ENCODE assay signal across 17 cellular contexts in genomic region chr7:88089484-88090050, GRCh38.
DNase-seq lines count a peak whose midpoint lies in the region; ATAC-seq and TF ChIP-seq lines count a peak whose summit lies in the region.
"Had no signal": no experiment of that assay in that cellular context is flagged by ENCODE, and none has a peak within 500 bp of the region (broad histone marks: within the 10 kb centered on the region; RNA-seq: fewer than 3 reads in every experiment).

No MANE protein-coding gene starts in this region.

- peak overlapping the region in 1 of 5 donors; percentile 32 for H3K9ac ChIP-seq in subcutaneous abdominal adipose tissue (ENCODE audit: low read length in 5 of 5)

- no peaks in the 10 kb centered on the region for H3K27me3 ChIP-seq in subcutaneous abdominal adipose tissue (ENCODE audit: control insufficient read depth in 5 of 5, insufficient read depth in 4 of 5, low read length in 5 of 5)
- H3K27me3 ChIP-seq: Peyer's patch had no signal

- no peak overlapping the region for H3K4me3 ChIP-seq in subcutaneous abdominal adipose tissue (ENCODE audit: low read depth in 1 of 5, low read length in 5 of 5)
- H3K4me3 ChIP-seq: Peyer's patch had no signal

- H3K4me3 Mint-ChIP-seq in WTC11: no peak overlapping the region
- H3K4me3 Mint-ChIP-seq: CD8-positive, alpha-beta T cell; IgD-negative memory B cell had no signal

- intact Hi-C loops in posterior vena cava (cut with DNase I): no loop called here

- no peaks in the 10 kb centered on the region for H3K27me3 Mint-ChIP-seq in WTC11 (ENCODE audit: low read depth)
- H3K27me3 Mint-ChIP-seq: IgD-negative memory B cell had no signal

- H3K36me3 ChIP-seq in KOPT-K1 (ENCODE audit: insufficient read depth, low read length) (no peaks in the 10 kb centered on the region), subcutaneous abdominal adipose tissue (ENCODE audit: control insufficient read depth in 5 of 5, insufficient read depth in 5 of 5, low read length in 5 of 5) (no peaks in the 10 kb centered on the region)
- H3K36me3 ChIP-seq: Peyer's patch had no signal

- peaks cover 25% of the 10 kb centered on the region for H3K4me1 Mint-ChIP-seq in WTC11
- H3K4me1 Mint-ChIP-seq: IgD-negative memory B cell had no signal

- DNase-seq in WTC11 (ENCODE audit: low spot score) (no peak), globus pallidus (ENCODE audit: low spot score) (peak; percentile 26), posterior vena cava (ENCODE audit: low spot score) (no peak), HPDE6-E6E7 (ENCODE audit: extremely low spot score) (no peak)
- DNase-seq in stimulated activated naive CD8-positive, alpha-beta T cell treated with anti-CD3 and anti-CD28 coated beads, Interleukin-15, Interleukin-2, amounts not matched to agents 100 U/mL and 50 U/mL, for 24 hours: no peak
- DNase-seq: CD8-positive, alpha-beta T cell; H7; NCI-H1048; NCI-H146; NCI-H345; NCI-H748 treated with DMSO at 0.1 percent for 48 hours; Peyer's patch; SHP77 treated with DMSO at 0.1 percent for 48 hours had no signal

- CTCF ChIA-PET in WTC11 (lab: Charles Lee): no interaction called here

- H3K27ac Mint-ChIP-seq in WTC11: peak overlapping the region; percentile 68; the same call in 1 of the 2 replicates
- H3K27ac Mint-ChIP-seq: CD8-positive, alpha-beta T cell; IgD-negative memory B cell had no signal

- no peaks in the 10 kb centered on the region for H3K9me3 Mint-ChIP-seq in WTC11
- H3K9me3 Mint-ChIP-seq: CD8-positive, alpha-beta T cell; IgD-negative memory B cell had no signal

- ATAC-seq in WTC11 (no peak), HG03432 (IDR thresholded peaks at IDR 0.05; ENCODE audit: unreplicated experiment) (no peak)
- no peak for ATAC-seq in stimulated activated naive CD8-positive, alpha-beta T cell treated with anti-CD3 and anti-CD28 coated beads, Interleukin-15, Interleukin-2, amounts not matched to agents 100 U/mL and 50 U/mL, for 24 hours
- ATAC-seq: CD8-positive, alpha-beta T cell had no signal

- POLR2A ChIA-PET in WTC11 (lab: Charles Lee): no interaction called here

- H3K9me3 ChIP-seq in KOPT-K1 (ENCODE audit: insufficient read depth, low read length, poor library complexity, severe bottlenecking) (no peaks in the 10 kb centered on the region), subcutaneous abdominal adipose tissue (ENCODE audit: control insufficient read depth in 5 of 5, low read length in 5 of 5) (no peaks in the 10 kb centered on the region)
- H3K9me3 ChIP-seq: Peyer's patch had no signal

- no peak for TF ChIP-seq CTCF in WTC11 (IDR thresholded peaks at IDR 0.05)

- H3K4me1 ChIP-seq in subcutaneous abdominal adipose tissue (ENCODE audit: control insufficient read depth in 5 of 5, insufficient read depth in 5 of 5, low read length in 5 of 5): peaks cover 4 to 31% (median 25%) of the 10 kb centered on the region in 5 donors

- no peaks in the 10 kb centered on the region for H3K36me3 Mint-ChIP-seq in WTC11
- H3K36me3 Mint-ChIP-seq: CD8-positive, alpha-beta T cell; IgD-negative memory B cell had no signal

- H3K27ac ChIP-seq in KOPT-K1 (ENCODE audit: low read depth, low read length, poor library complexity, severe bottlenecking) (peak overlapping the region; percentile 38), subcutaneous abdominal adipose tissue (ENCODE audit: low read depth, low read length) (peak overlapping the region; percentile 20)
- H3K27ac ChIP-seq: Peyer's patch had no signal

TF ChIP-seq in WTC11, 78 proteins besides CTCF, POLR2A, EP300 and RAD21:
- no peak for TF ChIP-seq PREB (CRISPR knock-in tag; IDR thresholded peaks at IDR 0.05; ENCODE audit: borderline replicate concordance)
- no peak for TF ChIP-seq SMAD4 (CRISPR knock-in tag; IDR thresholded peaks at IDR 0.05)
- no peak for TF ChIP-seq ATF3 (CRISPR knock-in tag; conservative IDR thresholded peaks at IDR 0.05)
- TF ChIP-seq HMGXB4 (CRISPR knock-in tag; IDR thresholded peaks at IDR 0.05): no peak
- no peak for TF ChIP-seq NR3C1 (CRISPR knock-in tag; conservative IDR thresholded peaks at IDR 0.05; ENCODE audit: low read depth)
- TF ChIP-seq SP1 (CRISPR knock-in tag; conservative IDR thresholded peaks at IDR 0.05): no peak
- TF ChIP-seq USF1 (CRISPR knock-in tag; IDR thresholded peaks at IDR 0.05): no peak
- TF ChIP-seq FOXK1 (CRISPR knock-in tag; IDR thresholded peaks at IDR 0.05): no peak
- no peak for TF ChIP-seq E2F5 (CRISPR knock-in tag; IDR thresholded peaks at IDR 0.05)
- no peak for TF ChIP-seq PRRX2 (CRISPR knock-in tag; IDR thresholded peaks at IDR 0.05)
TF ChIP-seq in WTC11: peak in this region for 0.
